ENCODE assay signal across 18 cellular contexts in genomic region chr11:46672381-46672839, GRCh38. TPM values are rescaled to one million over a fixed set of nuclear protein-coding genes. Genes with fewer than 3 reads are reported as not detected.
A peak's percentile ranks its signal among the peaks of the same experiment; 100 is the strongest.
DNase-seq lines count a peak whose midpoint lies in the region; ATAC-seq, FAIRE-seq and TF ChIP-seq lines count a peak whose summit lies in the region.
"Had no signal": no experiment of that assay in that cellular context is flagged by ENCODE, and none has a peak within 500 bp of the region (broad histone marks: within the 10 kb centered on the region; RNA-seq: fewer than 3 reads in every experiment).

No MANE protein-coding gene starts in this region.

- H3K27me3 ChIP-seq in PC-3 (ENCODE audit: low read length) = no peaks in the 10 kb centered on the region
- H3K27me3 ChIP-seq in endothelial cell of umbilical vein (ENCODE audit: control insufficient read depth in 2 of 2, insufficient read depth in 2 of 2, low read length in 2 of 2) = no peaks in the 10 kb centered on the region
- H3K27me3 ChIP-seq: BE2C had no signal

- intact Hi-C loops in PC-3 (cut with micrococcal nuclease) (loop anchor here (10.0 kb wide), 1 partner anchor 82 kb away; no protein-coding TSS in a partner anchor), endothelial cell of umbilical vein (cut with micrococcal nuclease) (no loop called here)

- H3K79me2 ChIP-seq in PC-3 (ENCODE audit: low read length) = no peaks in the 10 kb centered on the region
- H3K79me2 ChIP-seq in endothelial cell of umbilical vein (ENCODE audit: control insufficient read depth, insufficient read depth, low read length) = no peaks in the 10 kb centered on the region

- POLR2A ChIA-PET in PC-3 (lab: Charles Lee; ENCODE audit: unreplicated experiment) = no interaction called here
- POLR2A ChIA-PET in endothelial cell of umbilical vein (lab: Charles Lee) = no interaction called here

- H3F3A ChIP-seq in PC-3 (ENCODE audit: low read length, unreplicated experiment) = no peaks in the 10 kb centered on the region

- H3K9ac ChIP-seq in PC-3 (ENCODE audit: low read length) (no peak overlapping the region), endothelial cell of umbilical vein (replicated peaks; ENCODE audit: extremely low read depth, insufficient read depth, low read length) (no peak overlapping the region)

- no peaks in the 10 kb centered on the region for H3K9me3 Mint-ChIP-seq in activated naive CD4-positive, alpha-beta T cell treated with anti-CD3 and anti-CD28 coated beads, Interleukin-2, amount 10 ng/mL, durations not matched to agents 7 days and 5 days
- H3K9me3 Mint-ChIP-seq in stimulated activated naive CD8-positive, alpha-beta T cell treated with anti-CD3 and anti-CD28 coated beads, Interleukin-15, amount 100 ng/mL, for 72 hours = no peaks in the 10 kb centered on the region
- H3K9me3 Mint-ChIP-seq: mesothelial cell of epicardium had no signal

- BruUV-seq in PC-3 (replicated peaks; lab: Mats Ljungman, UMichigan) = TSS peak; percentile 13
- TSS peak; percentile 31 for BruUV-seq in endothelial cell of umbilical vein (replicated peaks; lab: Mats Ljungman, UMichigan)

- peaks cover 49% of the 10 kb centered on the region for H3K36me3 Mint-ChIP-seq in activated naive CD4-positive, alpha-beta T cell treated with anti-CD3 and anti-CD28 coated beads, Interleukin-2, amount 10 ng/mL, durations not matched to agents 7 days and 5 days

- DNase-seq in activated naive CD4-positive, alpha-beta T cell treated with anti-CD3 and anti-CD28 coated beads, Interleukin-2, amount 10 ng/mL, durations not matched to agents 7 days and 5 days = no peak
- no peak for DNase-seq in activated naive CD4-positive, alpha-beta T cell treated with Interleukin-2 at 50 U/mL for 16 hours
- DNase-seq in PC-3 (no peak), endothelial cell of umbilical vein (ENCODE audit: low read depth, low spot score) (no peak), NCI-H2081 treated with DMSO at 0.1 percent for 48 hours (lab: John Stamatoyannopoulos, UW) (no peak), NCI-H510A (lab: John Stamatoyannopoulos, UW) (no peak), mucosa of gallbladder (ENCODE audit: low spot score) (no peak)
- DNase-seq in stimulated activated naive CD8-positive, alpha-beta T cell treated with anti-CD3 and anti-CD28 coated beads, Interleukin-15, amount 100 ng/mL, for 72 hours = no peak
- DNase-seq: activated T-cell treated with anti-CD3 and anti-CD28 coated beads for 4 hours; BE2C; Karpas-422; NCI-H526; stimulated activated CD8-positive, alpha-beta memory T cell treated with anti-CD3 and anti-CD28 coated beads, Interleukin-4, amount 100 ng/mL, for 48 hours had no signal

- FAIRE-seq in endothelial cell of umbilical vein (lab: Jason Lieb, UNC) = no peak
- FAIRE-seq: H1 had no signal

- no peaks in the 10 kb centered on the region for H3K9me2 ChIP-seq in PC-3 (replicated peaks; ENCODE audit: low read length)

- H2AFZ ChIP-seq in PC-3 (ENCODE audit: low read length) (no peak overlapping the region), endothelial cell of umbilical vein (ENCODE audit: low read depth, low read length) (no peak overlapping the region)

- TF ChIP-seq CTCF in PC-3 (conservative IDR thresholded peaks at IDR 0.05; ENCODE audit: low read depth, low read length) (no peak), endothelial cell of umbilical vein (IDR thresholded peaks at IDR 0.05; ENCODE audit: extremely low read depth in 1 of 2, insufficient read depth in 1 of 2, low read depth in 1 of 2, low read length in 2 of 2) (no peak)

- peak overlapping the region; percentile 99 for H3K27ac Mint-ChIP-seq in activated naive CD4-positive, alpha-beta T cell treated with anti-CD3 and anti-CD28 coated beads, Interleukin-2, amount 10 ng/mL, durations not matched to agents 7 days and 5 days
- H3K27ac Mint-ChIP-seq in stimulated activated naive CD8-positive, alpha-beta T cell treated with anti-CD3 and anti-CD28 coated beads, Interleukin-15, amount 100 ng/mL, for 72 hours = peak overlapping the region; percentile 54 to 95
- H3K27ac Mint-ChIP-seq: mesothelial cell of epicardium had no signal

- TF ChIP-seq POLR2A in endothelial cell of umbilical vein (IDR thresholded peaks at IDR 0.05; ENCODE audit: low read depth, low read length) = no peak

- H4K20me1 ChIP-seq in PC-3 (ENCODE audit: low read length) (no peaks in the 10 kb centered on the region), endothelial cell of umbilical vein (replicated peaks; ENCODE audit: control insufficient read depth, extremely low read depth, insufficient read depth, low read length) (no peaks in the 10 kb centered on the region)

- H3K9me1 ChIP-seq in endothelial cell of umbilical vein (replicated peaks; ENCODE audit: control insufficient read depth, extremely low read depth, insufficient read depth, low read length) = no peaks in the 10 kb centered on the region

- no peak for ATAC-seq in PC-3
- ATAC-seq in stimulated activated naive CD8-positive, alpha-beta T cell treated with anti-CD3 and anti-CD28 coated beads, Interleukin-15, amount 100 ng/mL, for 72 hours = no peak
- ATAC-seq: sciatic nerve had no signal

- CTCF ChIA-PET in activated naive CD4-positive, alpha-beta T cell treated with anti-CD3 and anti-CD28 coated beads, Interleukin-2, amount 10 ng/mL, durations not matched to agents 7 days and 5 days (lab: Charles Lee) = interaction anchor here (1.0 kb wide), 1 partner anchor 13 kb away, joined by 4 read pairs; no protein-coding TSS in a partner anchor
- CTCF ChIA-PET in PC-3 (lab: Charles Lee) = no interaction called here
- CTCF ChIA-PET in endothelial cell of umbilical vein (lab: Charles Lee) = no interaction called here

- H3K4me3 Mint-ChIP-seq in activated naive CD4-positive, alpha-beta T cell treated with anti-CD3 and anti-CD28 coated beads, Interleukin-2, amount 10 ng/mL, durations not matched to agents 7 days and 5 days = no peak overlapping the region
- H3K4me3 Mint-ChIP-seq in stimulated activated naive CD8-positive, alpha-beta T cell treated with anti-CD3 and anti-CD28 coated beads, Interleukin-15, amount 100 ng/mL, for 72 hours = no peak overlapping the region
- H3K4me3 Mint-ChIP-seq: mesothelial cell of epicardium had no signal

- H3K9me3 ChIP-seq in PC-3 (ENCODE audit: low read length) (no peaks in the 10 kb centered on the region), endothelial cell of umbilical vein (replicated peaks; ENCODE audit: control insufficient read depth, insufficient read depth, low read length) (no peaks in the 10 kb centered on the region)
- H3K9me3 ChIP-seq: BE2C had no signal

- peaks cover 17% of the 10 kb centered on the region for H3K36me3 ChIP-seq in PC-3 (ENCODE audit: low read depth, low read length)
- H3K36me3 ChIP-seq in endothelial cell of umbilical vein (ENCODE audit: control insufficient read depth in 2 of 2, extremely low read depth in 1 of 2, insufficient read depth in 2 of 2, low read length in 2 of 2) = peaks cover 13 to 37% of the 10 kb centered on the region in 2 experiments
- H3K36me3 ChIP-seq: BE2C had no signal

- H3K4me3 ChIP-seq in PC-3 (ENCODE audit: low read length) (no peak overlapping the region), endothelial cell of umbilical vein (replicated peaks in 1 of 3; ENCODE audit: insufficient read depth in 1 of 3, low read depth in 1 of 3, low read length in 3 of 3) (no peak overlapping the region)
- H3K4me3 ChIP-seq: coronary artery had no signal

- H3K27me3 Mint-ChIP-seq in activated naive CD4-positive, alpha-beta T cell treated with anti-CD3 and anti-CD28 coated beads, Interleukin-2, amount 10 ng/mL, durations not matched to agents 7 days and 5 days = no peaks in the 10 kb centered on the region
- H3K27me3 Mint-ChIP-seq in stimulated activated naive CD8-positive, alpha-beta T cell treated with anti-CD3 and anti-CD28 coated beads, Interleukin-15, amount 100 ng/mL, for 72 hours = no peaks in the 10 kb centered on the region

- H3K4me1 ChIP-seq in PC-3 (ENCODE audit: insufficient read depth, low read length) (peaks cover 13% of the 10 kb centered on the region), endothelial cell of umbilical vein (ENCODE audit: control insufficient read depth, extremely low read depth, insufficient read depth, low read length) (no peaks in the 10 kb centered on the region)
- H3K4me1 ChIP-seq: BE2C had no signal

- peaks cover 78% of the 10 kb centered on the region for H3K4me1 Mint-ChIP-seq in activated naive CD4-positive, alpha-beta T cell treated with anti-CD3 and anti-CD28 coated beads, Interleukin-2, amount 10 ng/mL, durations not matched to agents 7 days and 5 days
- peaks cover 79% of the 10 kb centered on the region for H3K4me1 Mint-ChIP-seq in stimulated activated naive CD8-positive, alpha-beta T cell treated with anti-CD3 and anti-CD28 coated beads, Interleukin-15, amount 100 ng/mL, for 72 hours

- no peak overlapping the region for H3K4me2 ChIP-seq in PC-3 (ENCODE audit: low read length)
- H3K4me2 ChIP-seq in endothelial cell of umbilical vein (ENCODE audit: insufficient read depth, low read length) = no peak overlapping the region

- H3K27ac ChIP-seq in PC-3 (ENCODE audit: low read length) (no peak overlapping the region), endothelial cell of umbilical vein (ENCODE audit: insufficient read depth, low read depth, low read length) (no peak overlapping the region)

- dilution Hi-C loops in endothelial cell of umbilical vein (cut with MboI; ENCODE audit: extremely low pct_ligation_motif_present, low sequenced_read_pairs) = no loop called here

RNA-seq across cellular contexts. Expression of gene ARHGAP1, which starts 28.0 kb away (rescaled TPM):
- total RNA-seq in PC-3 (2014; rRNA removed) (16.1 and 27.1 TPM in 2 replicates), endothelial cell of umbilical vein (58.2 and 63.4 TPM in 2 replicates), mucosa of gallbladder (138 TPM)
- polyA plus RNA-seq in endothelial cell of umbilical vein = 30.9 and 31.0 TPM in 2 replicates
- 21.4 and 22.9 TPM in 2 replicates for polyA plus RNA-seq in endothelial cell of umbilical vein (2011; cell fraction: cytosol; rRNA removed)
- polyA plus RNA-seq in endothelial cell of umbilical vein (2011; cell fraction: nucleus; rRNA removed) = 20.7 and 26.0 TPM in 2 replicates
- 36.3 and 44.9 TPM in 2 replicates for polyA plus RNA-seq in endothelial cell of umbilical vein (2012)
- 73.9 and 78.7 TPM in 2 replicates for polyA minus RNA-seq in endothelial cell of umbilical vein
- 23.8 TPM for polyA minus RNA-seq in endothelial cell of umbilical vein (2011; cell fraction: cytosol; rRNA and poly(A)+ RNA removed)
- 17.7 and 23.4 TPM in 2 replicates for polyA minus RNA-seq in endothelial cell of umbilical vein (2011; cell fraction: nucleus; rRNA and poly(A)+ RNA removed)

RNA-seq across cellular contexts. Expression of gene ZNF408, which starts 28.4 kb away (rescaled TPM):
- 7.1 and 7.3 TPM in 2 replicates for total RNA-seq in PC-3 (2014; rRNA removed)
- total RNA-seq in endothelial cell of umbilical vein = 10.3 and 10.9 TPM in 2 replicates
- polyA plus RNA-seq in endothelial cell of umbilical vein = 7.8 and 11.0 TPM in 2 replicates
- polyA plus RNA-seq in endothelial cell of umbilical vein (2011; cell fraction: cytosol; rRNA removed) = 5.7 and 6.7 TPM in 2 replicates
- polyA plus RNA-seq in endothelial cell of umbilical vein (2011; cell fraction: nucleus; rRNA removed) = 11.4 and 11.8 TPM in 2 replicates
- 6.2 and 7.9 TPM in 2 replicates for polyA plus RNA-seq in endothelial cell of umbilical vein (2012)
- 2.8 and 6.5 TPM in 2 replicates for polyA minus RNA-seq in endothelial cell of umbilical vein
- 5.1 TPM for polyA minus RNA-seq in endothelial cell of umbilical vein (2011; cell fraction: cytosol; rRNA and poly(A)+ RNA removed)
- 6.2 and 8.8 TPM in 2 replicates for polyA minus RNA-seq in endothelial cell of umbilical vein (2011; cell fraction: nucleus; rRNA and poly(A)+ RNA removed)
- 12.9 TPM for total RNA-seq in mucosa of gallbladder

RNA-seq across cellular contexts. Expression of gene F2, which starts 46.6 kb away (rescaled TPM):
- total RNA-seq in PC-3 (2014; rRNA removed) = not detected in 2 replicates
- not detected in 2 replicates for total RNA-seq in endothelial cell of umbilical vein
- 0.04 and 0.10 TPM in 2 replicates for polyA plus RNA-seq in endothelial cell of umbilical vein
- not detected in 2 replicates for polyA plus RNA-seq in endothelial cell of umbilical vein (2011; cell fraction: cytosol; rRNA removed)
- polyA plus RNA-seq in endothelial cell of umbilical vein (2011; cell fraction: nucleus; rRNA removed) = not detected in 2 replicates
- 0.14 TPM in 1 of 2 replicates, not detected in the other for polyA plus RNA-seq in endothelial cell of umbilical vein (2012)
- not detected in 2 replicates for polyA minus RNA-seq in endothelial cell of umbilical vein
- not detected for polyA minus RNA-seq in endothelial cell of umbilical vein (2011; cell fraction: cytosol; rRNA and poly(A)+ RNA removed)
- polyA minus RNA-seq in endothelial cell of umbilical vein (2011; cell fraction: nucleus; rRNA and poly(A)+ RNA removed) = not detected in 2 replicates
- total RNA-seq in mucosa of gallbladder = 21.4 TPM
- total RNA-seq: glomerular endothelial cell, H1, mesothelial cell of epicardium, sciatic nerve had no signal

RNA-seq across cellular contexts. Expression of gene ATG13, which starts 55.1 kb away (rescaled TPM):
- total RNA-seq in PC-3 (2014; rRNA removed) (95.0 and 97.3 TPM in 2 replicates), endothelial cell of umbilical vein (66.5 and 67.3 TPM in 2 replicates), mucosa of gallbladder (91.0 TPM)
- polyA plus RNA-seq in endothelial cell of umbilical vein = 60.1 and 71.0 TPM in 2 replicates
- polyA plus RNA-seq in endothelial cell of umbilical vein (2011; cell fraction: cytosol; rRNA removed) = 51.2 and 56.9 TPM in 2 replicates
- polyA plus RNA-seq in endothelial cell of umbilical vein (2011; cell fraction: nucleus; rRNA removed) = 94.3 and 102 TPM in 2 replicates
- 39.0 and 39.7 TPM in 2 replicates for polyA plus RNA-seq in endothelial cell of umbilical vein (2012)
- polyA minus RNA-seq in endothelial cell of umbilical vein = 82.7 and 117 TPM in 2 replicates
- polyA minus RNA-seq in endothelial cell of umbilical vein (2011; cell fraction: cytosol; rRNA and poly(A)+ RNA removed) = 44.4 TPM
- 63.6 and 70.2 TPM in 2 replicates for polyA minus RNA-seq in endothelial cell of umbilical vein (2011; cell fraction: nucleus; rRNA and poly(A)+ RNA removed)

RNA-seq across cellular contexts. Expression of gene HARBI1, which starts 55.4 kb away (rescaled TPM):
- total RNA-seq in PC-3 (2014; rRNA removed) = 1.7 and 6.5 TPM in 2 replicates
- 3.2 and 4.7 TPM in 2 replicates for total RNA-seq in endothelial cell of umbilical vein
- 2.7 and 3.1 TPM in 2 replicates for polyA plus RNA-seq in endothelial cell of umbilical vein
- 2.3 and 2.6 TPM in 2 replicates for polyA plus RNA-seq in endothelial cell of umbilical vein (2011; cell fraction: cytosol; rRNA removed)
- polyA plus RNA-seq in endothelial cell of umbilical vein (2011; cell fraction: nucleus; rRNA removed) = 2.0 and 2.5 TPM in 2 replicates
- 4.9 and 5.3 TPM in 2 replicates for polyA plus RNA-seq in endothelial cell of umbilical vein (2012)
- polyA minus RNA-seq in endothelial cell of umbilical vein = 5.9 and 6.2 TPM in 2 replicates
- polyA minus RNA-seq in endothelial cell of umbilical vein (2011; cell fraction: cytosol; rRNA and poly(A)+ RNA removed) = 2.0 TPM
- 5.6 and 6.6 TPM in 2 replicates for polyA minus RNA-seq in endothelial cell of umbilical vein (2011; cell fraction: nucleus; rRNA and poly(A)+ RNA removed)
- 4.7 TPM for total RNA-seq in mucosa of gallbladder

Comparison
In these comparisons a context has a peak if more than half of its experiments do, and no peak if none do; other contexts are left out.
1. RNA of gene F2, which starts 46.6 kb away (total RNA-seq): 21.4 TPM in mucosa of gallbladder (single experiment); not detected in PC-3 and not detected in endothelial cell of umbilical vein; every median in the first group is over 10 times any median in the second.